ENCODE assay signal across 10 cellular contexts in the genomic region with DNA sequence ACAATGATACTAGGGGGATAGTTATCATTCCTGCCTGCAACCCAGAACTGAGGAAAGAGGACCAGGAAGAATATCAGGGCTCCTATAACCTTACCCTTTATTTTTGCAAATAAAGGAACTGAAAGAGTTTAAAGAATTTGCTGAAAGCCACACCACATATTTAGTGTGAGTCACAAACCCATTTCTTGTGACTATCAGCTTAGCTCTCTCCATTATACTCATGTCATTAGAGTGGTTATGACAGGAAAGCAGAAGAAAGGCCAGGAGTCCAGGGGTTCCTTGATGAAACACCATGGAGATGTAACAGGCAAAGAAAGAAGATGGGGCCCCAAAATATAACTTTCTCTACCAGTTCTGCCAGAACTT.
DNase-seq lines count a peak whose midpoint lies in the region; ATAC-seq, FAIRE-seq and TF ChIP-seq lines count a peak whose summit lies in the region.
"Had no signal": no experiment of that assay in that cellular context is flagged by ENCODE, and none has a peak within 500 bp of the region (broad histone marks: within the 10 kb centered on the region; RNA-seq: fewer than 3 reads in every experiment).

No MANE protein-coding gene starts in this region.

- H3K4me3 ChIP-seq in Peyer's patch = no peak overlapping the region
- no peak overlapping the region for H3K4me3 ChIP-seq in small intestine (ENCODE audit: low read depth in 1 of 2, low read length in 2 of 2)
- H3K4me3 ChIP-seq in mesenchymal stem cell (ENCODE audit: insufficient read depth in 1 of 2, low read depth in 1 of 2, low read length in 2 of 2) = no peak overlapping the region
- H3K4me3 ChIP-seq: A549 had no signal

- H4K91ac ChIP-seq in mesenchymal stem cell (ENCODE audit: low read length) = no peak overlapping the region

- no peaks in the 10 kb centered on the region for H3K79me1 ChIP-seq in mesenchymal stem cell (replicated peaks; ENCODE audit: low read length, poor library complexity, severe bottlenecking)

- peaks cover 33% of the 10 kb centered on the region for H3K4me1 Mint-ChIP-seq in activated CD4-positive, alpha-beta T cell treated with anti-CD3 and anti-CD28 coated beads for 36 hours

- no peak for TF ChIP-seq CTCF in Peyer's patch (IDR thresholded peaks at IDR 0.05)

- H3K27ac ChIP-seq in Peyer's patch = peak overlapping the region; percentile 22 to 71 (median 38)
- H3K27ac ChIP-seq in small intestine (ENCODE audit: low read depth in 1 of 2, low read length in 1 of 2) = peak overlapping the region; percentile 26 to 45
- H3K27ac ChIP-seq in mesenchymal stem cell (ENCODE audit: low read length, poor library complexity, severe bottlenecking) = no peak overlapping the region
- H3K27ac ChIP-seq: A549 had no signal

- no peak overlapping the region for H4K8ac ChIP-seq in mesenchymal stem cell (ENCODE audit: low read length)

- H3K27me3 ChIP-seq in Peyer's patch (no peaks in the 10 kb centered on the region), small intestine (ENCODE audit: control insufficient read depth in 2 of 2, insufficient read depth in 2 of 2, low read length in 2 of 2) (no peaks in the 10 kb centered on the region), mesenchymal stem cell (ENCODE audit: control insufficient read depth in 1 of 2, insufficient read depth in 1 of 2, low read length in 2 of 2) (no peaks in the 10 kb centered on the region)

- intact Hi-C loops in activated CD4-positive, alpha-beta T cell treated with anti-CD3 and anti-CD28 coated beads for 36 hours (cut with DNase I, micrococcal nuclease) = loop anchor here in 1 of 2 experiments (5.0 kb wide), 2 partner anchors 40 to 140 kb away; a partner anchor contains a TSS

- peaks cover 8% of the 10 kb centered on the region for H3K9me3 Mint-ChIP-seq in activated CD4-positive, alpha-beta T cell treated with anti-CD3 and anti-CD28 coated beads for 36 hours (ENCODE audit: low read depth)
- H3K9me3 Mint-ChIP-seq: type B pancreatic cell had no signal

- peak; percentile 70 for ATAC-seq in activated CD4-positive, alpha-beta T cell treated with anti-CD3 and anti-CD28 coated beads for 36 hours
- ATAC-seq in HG02981 (IDR thresholded peaks at IDR 0.05; ENCODE audit: unreplicated experiment) = peak; percentile 57
- ATAC-seq: A549 had no signal

- H2AK5ac ChIP-seq in mesenchymal stem cell (ENCODE audit: low read length, severe bottlenecking) = no peak overlapping the region

- H3K14ac ChIP-seq in mesenchymal stem cell (ENCODE audit: low read length in 2 of 2) = no peak overlapping the region

- no peaks in the 10 kb centered on the region for H3K27me3 Mint-ChIP-seq in activated CD4-positive, alpha-beta T cell treated with anti-CD3 and anti-CD28 coated beads for 36 hours
- H3K27me3 Mint-ChIP-seq: type B pancreatic cell had no signal

- CTCF ChIA-PET in activated CD4-positive, alpha-beta T cell treated with anti-CD3 and anti-CD28 coated beads for 36 hours (lab: Charles Lee) = interaction anchor here (0.8 kb wide), 1 partner anchor 51 kb away, joined by 3 read pairs; no protein-coding TSS in a partner anchor

- no peak overlapping the region for H2AFZ ChIP-seq in mesenchymal stem cell (ENCODE audit: low read depth, low read length)

- no peak overlapping the region for H3K4ac ChIP-seq in mesenchymal stem cell (ENCODE audit: low read depth in 1 of 2, low read length in 2 of 2)

- no peak overlapping the region for H3K4me2 ChIP-seq in mesenchymal stem cell (ENCODE audit: low read length, poor library complexity, severe bottlenecking)
- H3K4me2 ChIP-seq: A549 had no signal

- H3K36me3 ChIP-seq in Peyer's patch = no peaks in the 10 kb centered on the region
- H3K36me3 ChIP-seq in small intestine (ENCODE audit: control insufficient read depth in 2 of 2, insufficient read depth in 2 of 2, low read length in 2 of 2) = no peaks in the 10 kb centered on the region
- H3K36me3 ChIP-seq in mesenchymal stem cell (ENCODE audit: control insufficient read depth in 1 of 2, insufficient read depth in 2 of 2, low read depth in 1 of 2, low read length in 2 of 2) = no peaks in the 10 kb centered on the region

- POLR2A ChIA-PET in activated CD4-positive, alpha-beta T cell treated with anti-CD3 and anti-CD28 coated beads for 36 hours (lab: Charles Lee) = no interaction called here

- TF ChIP-seq POLR2A in Peyer's patch (IDR thresholded peaks at IDR 0.05) = no peak

- H2BK120ac ChIP-seq in mesenchymal stem cell (ENCODE audit: low read depth, low read length) = no peak overlapping the region

- DNase-seq in activated CD4-positive, alpha-beta T cell treated with anti-CD3 and anti-CD28 coated beads for 36 hours = no peak
- DNase-seq in activated CD4-positive, alpha-beta T cell treated with anti-CD3 and anti-CD28 coated beads, Interleukin-2, amount 50 U/mL, for 4 hours = no peak
- DNase-seq in Peyer's patch (no peak), small intestine (no peak), NCI-H2171 treated with DMSO at 0.1 percent for 48 hours (lab: John Stamatoyannopoulos, UW) (no peak), mesenchymal stem cell (no peak), COLO668 (lab: John Stamatoyannopoulos, UW; ENCODE audit: unreplicated experiment) (no peak)

- H3K27ac Mint-ChIP-seq in activated CD4-positive, alpha-beta T cell treated with anti-CD3 and anti-CD28 coated beads for 36 hours = no peak overlapping the region
- H3K27ac Mint-ChIP-seq: type B pancreatic cell had no signal

- no peak overlapping the region for H2BK5ac ChIP-seq in mesenchymal stem cell (ENCODE audit: low read depth, low read length, poor library complexity, severe bottlenecking)

- no peaks in the 10 kb centered on the region for H3K36me3 Mint-ChIP-seq in activated CD4-positive, alpha-beta T cell treated with anti-CD3 and anti-CD28 coated beads for 36 hours (ENCODE audit: low read depth)
- H3K36me3 Mint-ChIP-seq: type B pancreatic cell had no signal

- no peaks in the 10 kb centered on the region for H3K9me3 ChIP-seq in Peyer's patch
- no peaks in the 10 kb centered on the region for H3K9me3 ChIP-seq in small intestine (ENCODE audit: control insufficient read depth, low read depth)
- no peaks in the 10 kb centered on the region for H3K9me3 ChIP-seq in mesenchymal stem cell (ENCODE audit: control insufficient read depth, low read length)
- H3K9me3 ChIP-seq: A549 had no signal

- H3K4me1 ChIP-seq in Peyer's patch = peaks cover 0 to 12% (median 0%) of the 10 kb centered on the region in 4 donors
- peaks cover 0 to 3% of the 10 kb centered on the region in 2 donors for H3K4me1 ChIP-seq in small intestine (ENCODE audit: control insufficient read depth in 2 of 2, insufficient read depth in 1 of 2, low read depth in 1 of 2, low read length in 1 of 2)
- H3K4me1 ChIP-seq in mesenchymal stem cell (ENCODE audit: control insufficient read depth, insufficient read depth, low read depth, low read length) = no peaks in the 10 kb centered on the region
- H3K4me1 ChIP-seq: A549 had no signal

- H3K9ac ChIP-seq in mesenchymal stem cell (ENCODE audit: low read length) = no peak overlapping the region

- FAIRE-seq in small intestine (lab: Jason Lieb, UNC) = no peak
- FAIRE-seq: A549 had no signal

- no peak overlapping the region for H2BK12ac ChIP-seq in mesenchymal stem cell (ENCODE audit: low read length in 2 of 2)

- H3K23ac ChIP-seq in mesenchymal stem cell (ENCODE audit: low read length in 2 of 2) = no peak overlapping the region

- no peak overlapping the region for H2BK15ac ChIP-seq in mesenchymal stem cell (ENCODE audit: low read depth, poor library complexity, severe bottlenecking)

- H3K18ac ChIP-seq in mesenchymal stem cell (ENCODE audit: low read depth in 1 of 2, low read length in 2 of 2) = no peak overlapping the region

- H3K4me3 Mint-ChIP-seq in activated CD4-positive, alpha-beta T cell treated with anti-CD3 and anti-CD28 coated beads for 36 hours = no peak overlapping the region
- H3K4me3 Mint-ChIP-seq: type B pancreatic cell had no signal
